In the genomic region with DNA sequence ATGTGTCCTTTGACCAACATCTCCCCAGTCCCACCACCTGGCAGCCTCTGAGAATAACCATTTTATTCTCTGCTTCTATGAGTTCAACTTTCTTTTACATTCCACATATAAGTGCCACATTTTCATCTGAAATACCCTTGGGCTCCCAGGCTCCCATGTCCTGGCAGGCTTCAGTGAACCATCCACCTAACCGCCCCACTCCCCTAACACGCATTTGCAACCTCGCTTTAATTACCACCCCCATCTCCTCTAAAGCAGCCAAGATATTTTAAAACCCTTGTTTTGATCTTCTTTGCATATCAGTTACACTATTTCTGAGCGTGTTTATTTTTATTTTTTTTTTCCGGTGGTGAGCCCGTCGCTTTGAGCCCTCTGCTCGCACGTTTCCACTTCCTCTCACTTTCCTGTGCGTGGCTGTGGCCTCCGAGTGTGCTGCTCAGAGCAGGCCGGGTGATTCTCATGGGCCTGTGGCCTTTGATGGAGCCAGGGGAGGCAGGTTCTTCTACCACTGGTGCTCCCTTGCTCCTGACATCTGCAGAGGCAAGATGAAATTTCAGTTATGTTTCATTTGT, we compare ENCODE assay signal across 10 cellular contexts.
DNase-seq lines count a peak whose midpoint lies in the region; ATAC-seq and TF ChIP-seq lines count a peak whose summit lies in the region.
"Had no signal": no experiment of that assay in that cellular context is flagged by ENCODE, and none has a peak within 500 bp of the region (broad histone marks: within the 10 kb centered on the region; RNA-seq: fewer than 3 reads in every experiment).

No MANE protein-coding gene starts in this region.

- peak overlapping the region; percentile 53 for H3K4me3 ChIP-seq in Loucy (ENCODE audit: low read length, poor library complexity, severe bottlenecking)

- H3K79me2 ChIP-seq in Loucy (ENCODE audit: insufficient read depth, low read length): no peaks in the 10 kb centered on the region

- no peaks in the 10 kb centered on the region for H3K9me3 ChIP-seq in Loucy (ENCODE audit: insufficient read depth, low read depth, low read length)

- no peaks in the 10 kb centered on the region for H3K36me3 ChIP-seq in Loucy (ENCODE audit: insufficient read depth, low read length)

- peak overlapping the region; percentile 83 for H3K9ac ChIP-seq in Loucy (ENCODE audit: low read depth, low read length, poor library complexity, severe bottlenecking)

- peak; percentile 76 for DNase-seq in activated CD4-positive, alpha-beta T cell treated with anti-CD3 and anti-CD28 coated beads, Interleukin-2, amount 10 ng/mL, durations not matched to agents 7 days and 5 days
- DNase-seq in stimulated activated naive B cell treated with anti-CD40 and anti-IgM and Interleukin-4, amounts not matched to agents 10 μg/mL and 1 μg/mL and 100 μg/mL, for 72 hours: no peak
- no peak for DNase-seq in posterior cingulate gyrus
- DNase-seq: GOT3 had no signal

- H3K9me2 ChIP-seq in Loucy (replicated peaks; ENCODE audit: low read depth, low read length): no peaks in the 10 kb centered on the region

- POLR2A ChIA-PET in activated CD4-positive, alpha-beta T cell treated with anti-CD3 and anti-CD28 coated beads, Interleukin-2, amount 10 ng/mL, durations not matched to agents 7 days and 5 days (lab: Charles Lee): no interaction called here

- H3F3A ChIP-seq in Loucy (ENCODE audit: low read depth): peaks cover 13% of the 10 kb centered on the region

- no peak for TF ChIP-seq CTCF in Loucy (conservative IDR thresholded peaks at IDR 0.05; ENCODE audit: low read length)

- peak overlapping the region; percentile 66 for H3K4me2 ChIP-seq in Loucy (ENCODE audit: low read depth, low read length, poor library complexity, severe bottlenecking)

- CTCF ChIA-PET in activated CD4-positive, alpha-beta T cell treated with anti-CD3 and anti-CD28 coated beads, Interleukin-2, amount 10 ng/mL, durations not matched to agents 7 days and 5 days (lab: Charles Lee): interaction anchor here (1.1 kb wide), 2 partner anchors 10 to 158 kb away, joined by 3 to 6 read pairs; no protein-coding TSS in a partner anchor

- H2AFZ ChIP-seq in Loucy (ENCODE audit: low read length): peak overlapping the region; percentile 57; the same call in 1 of the 2 replicates

- no peaks in the 10 kb centered on the region for H4K20me1 ChIP-seq in Loucy (ENCODE audit: insufficient read depth, low read length, poor library complexity, severe bottlenecking)

- H3K4me1 Mint-ChIP-seq in activated CD4-positive, alpha-beta T cell treated with anti-CD3 and anti-CD28 coated beads, Interleukin-2, amount 10 ng/mL, durations not matched to agents 7 days and 5 days: peaks cover 40% of the 10 kb centered on the region
- peaks cover 50% of the 10 kb centered on the region for H3K4me1 Mint-ChIP-seq in dendritic cell treated with granulocyte-macrophage colony-stimulating factor and Interleukin-4, amounts not matched to agents 40 ng/mL and 50 ng/mL, for 4 days (ENCODE audit: low read depth)
- H3K4me1 Mint-ChIP-seq in stimulated activated naive B cell treated with anti-CD40 and anti-IgM and Interleukin-4, amounts not matched to agents 10 μg/mL and 1 μg/mL and 100 μg/mL, for 72 hours: peaks cover 28 to 50% of the 10 kb centered on the region in 2 donors

- peak overlapping the region; percentile 43 for H3K4me3 Mint-ChIP-seq in activated CD4-positive, alpha-beta T cell treated with anti-CD3 and anti-CD28 coated beads, Interleukin-2, amount 10 ng/mL, durations not matched to agents 7 days and 5 days
- H3K4me3 Mint-ChIP-seq in dendritic cell treated with granulocyte-macrophage colony-stimulating factor and Interleukin-4, amounts not matched to agents 40 ng/mL and 50 ng/mL, for 4 days: no peak overlapping the region
- H3K4me3 Mint-ChIP-seq in stimulated activated naive B cell treated with anti-CD40 and anti-IgM and Interleukin-4, amounts not matched to agents 10 μg/mL and 1 μg/mL and 100 μg/mL, for 72 hours: peak overlapping the region; percentile 73 to 74

- H3K36me3 Mint-ChIP-seq in activated CD4-positive, alpha-beta T cell treated with anti-CD3 and anti-CD28 coated beads, Interleukin-2, amount 10 ng/mL, durations not matched to agents 7 days and 5 days (ENCODE audit: low read depth): peaks cover 4% of the 10 kb centered on the region
- H3K36me3 Mint-ChIP-seq in dendritic cell treated with granulocyte-macrophage colony-stimulating factor and Interleukin-4, amounts not matched to agents 40 ng/mL and 50 ng/mL, for 4 days (ENCODE audit: low read depth): no peaks in the 10 kb centered on the region
- no peaks in the 10 kb centered on the region for H3K36me3 Mint-ChIP-seq in stimulated activated naive B cell treated with anti-CD40 and anti-IgM and Interleukin-4, amounts not matched to agents 10 μg/mL and 1 μg/mL and 100 μg/mL, for 72 hours

- peak; percentile 69 to 76 for ATAC-seq in stimulated activated naive B cell treated with anti-CD40 and anti-IgM and Interleukin-4, amounts not matched to agents 10 μg/mL and 1 μg/mL and 100 μg/mL, for 72 hours (replicated peaks)
- ATAC-seq in HG03342 (IDR thresholded peaks at IDR 0.05; ENCODE audit: unreplicated experiment) (no peak), GM18519 (IDR thresholded peaks at IDR 0.05; ENCODE audit: low FRiP score, unreplicated experiment) (no peak), HG03095 (IDR thresholded peaks at IDR 0.05; ENCODE audit: unreplicated experiment) (no peak)
- ATAC-seq: Panc1 had no signal

- peak overlapping the region; percentile 82 for H3K27ac Mint-ChIP-seq in activated CD4-positive, alpha-beta T cell treated with anti-CD3 and anti-CD28 coated beads, Interleukin-2, amount 10 ng/mL, durations not matched to agents 7 days and 5 days
- H3K27ac Mint-ChIP-seq in dendritic cell treated with granulocyte-macrophage colony-stimulating factor and Interleukin-4, amounts not matched to agents 40 ng/mL and 50 ng/mL, for 4 days: peak overlapping the region; percentile 61
- H3K27ac Mint-ChIP-seq in stimulated activated naive B cell treated with anti-CD40 and anti-IgM and Interleukin-4, amounts not matched to agents 10 μg/mL and 1 μg/mL and 100 μg/mL, for 72 hours: peak overlapping the region; percentile 84

- no peaks in the 10 kb centered on the region for H3K27me3 Mint-ChIP-seq in activated CD4-positive, alpha-beta T cell treated with anti-CD3 and anti-CD28 coated beads, Interleukin-2, amount 10 ng/mL, durations not matched to agents 7 days and 5 days
- H3K27me3 Mint-ChIP-seq in dendritic cell treated with granulocyte-macrophage colony-stimulating factor and Interleukin-4, amounts not matched to agents 40 ng/mL and 50 ng/mL, for 4 days: peaks cover 4% of the 10 kb centered on the region
- H3K27me3 Mint-ChIP-seq in stimulated activated naive B cell treated with anti-CD40 and anti-IgM and Interleukin-4, amounts not matched to agents 10 μg/mL and 1 μg/mL and 100 μg/mL, for 72 hours: peaks cover 0 to 5% of the 10 kb centered on the region in 2 donors

- H3K27me3 ChIP-seq in Loucy (ENCODE audit: insufficient read depth, low read length, poor library complexity, severe bottlenecking): no peaks in the 10 kb centered on the region

- no peaks in the 10 kb centered on the region for H3K9me3 Mint-ChIP-seq in activated CD4-positive, alpha-beta T cell treated with anti-CD3 and anti-CD28 coated beads, Interleukin-2, amount 10 ng/mL, durations not matched to agents 7 days and 5 days
- no peaks in the 10 kb centered on the region for H3K9me3 Mint-ChIP-seq in dendritic cell treated with granulocyte-macrophage colony-stimulating factor and Interleukin-4, amounts not matched to agents 40 ng/mL and 50 ng/mL, for 4 days
- H3K9me3 Mint-ChIP-seq in stimulated activated naive B cell treated with anti-CD40 and anti-IgM and Interleukin-4, amounts not matched to agents 10 μg/mL and 1 μg/mL and 100 μg/mL, for 72 hours: no peaks in the 10 kb centered on the region

- intact Hi-C loops in dendritic cell treated with granulocyte-macrophage colony-stimulating factor and Interleukin-4, amounts not matched to agents 40 ng/mL and 50 ng/mL, for 4 days (cut with micrococcal nuclease): no loop called here
- intact Hi-C loops in posterior cingulate gyrus (cut with DNase I): no loop called here

- H3K4me1 ChIP-seq in Loucy (ENCODE audit: insufficient read depth, low read length, poor library complexity, severe bottlenecking): peaks cover 90% of the 10 kb centered on the region

Comparison
In these comparisons a context has a peak if more than half of its experiments do, and no peak if none do; other contexts are left out.
1. ATAC-seq: peak in stimulated activated naive B cell treated with anti-CD40 and anti-IgM and Interleukin-4, amounts not matched to agents 10 μg/mL and 1 μg/mL and 100 μg/mL, for 72 hours (2 of 2); none in HG03342 (single experiment), GM18519 (single experiment) and HG03095 (single experiment).
2. Peak in every context shown above with its lines, with median percentiles within 50 percentile points of each other: H3K27ac Mint-ChIP-seq.